Comparison of ENCODE assay signal across 6 cellular contexts in genomic region chr11:42296910-42297309, GRCh38.
"Had no signal": no experiment of that assay in that cellular context is flagged by ENCODE, and none has a peak within 500 bp of the region (broad histone marks: within the 10 kb centered on the region; RNA-seq: fewer than 3 reads in every experiment).

No MANE protein-coding gene starts in this region.

- FAIRE-seq: GM12878, GM12891, GM18507, GM19239 had no signal

- ATAC-seq: GM12878 had no signal

- DNase-seq: GDM1, GF-D8 had no signal

- H3K4me3 ChIP-seq: GM12878 had no signal
